ENCODE assay signal across 8 cellular contexts in the genomic region with DNA sequence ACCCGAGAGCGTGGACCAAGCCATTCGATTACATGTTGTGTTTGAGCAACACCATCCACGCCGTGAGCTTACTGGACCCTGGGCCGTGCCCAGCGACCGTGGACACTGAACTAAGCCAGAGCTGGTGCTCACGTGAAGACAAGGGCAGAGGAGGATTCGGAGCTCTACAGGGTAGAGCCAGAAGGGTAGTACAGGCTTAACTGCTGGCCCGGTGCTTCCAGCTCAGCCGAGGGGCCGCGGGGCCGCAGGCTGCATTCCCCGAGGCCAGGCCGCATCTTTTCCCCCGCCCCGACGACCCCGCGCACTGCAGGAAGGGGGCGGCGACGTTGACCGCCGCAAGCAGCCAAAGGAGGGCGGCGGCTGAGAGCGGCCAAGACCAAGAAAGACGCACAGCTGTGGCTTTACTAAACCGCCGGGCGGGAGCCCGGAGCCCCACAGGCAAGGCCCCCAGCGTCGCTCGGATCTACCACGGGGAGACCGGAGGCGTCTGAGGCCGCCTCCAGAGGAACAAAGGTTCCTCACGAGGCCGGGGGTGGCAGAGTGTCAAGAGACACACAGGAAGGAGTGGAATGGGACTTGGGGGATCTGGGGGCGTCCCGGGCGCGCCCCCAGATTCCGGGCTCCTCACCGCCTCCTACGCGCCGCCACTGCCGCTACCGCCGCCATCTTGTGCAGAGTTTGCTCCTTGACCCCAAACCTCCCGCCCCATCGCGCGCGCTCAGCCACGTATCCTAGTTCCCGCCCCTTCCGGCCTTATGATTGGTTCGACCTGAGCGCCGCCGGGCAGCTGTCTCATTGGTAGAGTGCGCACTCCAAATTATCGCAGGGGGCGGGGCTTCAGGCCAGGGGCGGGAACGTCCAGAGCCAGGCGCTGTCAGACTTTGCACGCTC. TPM values are rescaled to one million over a fixed set of nuclear protein-coding genes. Genes with fewer than 3 reads are reported as not detected.
A peak's percentile ranks its signal among the peaks of the same experiment; 100 is the strongest.
DNase-seq lines count a peak whose midpoint lies in the region; ATAC-seq and TF ChIP-seq lines count a peak whose summit lies in the region.

A gene (minus strand): TSS at position 680 of the 891 bp plus-strand sequence. CDS start 14 bp downstream, at position 666.

- TF ChIP-seq CTCF in GM12865 (IDR thresholded peaks at IDR 0.05; ENCODE audit: insufficient read depth, low read depth, low read length, missing control alignments): no peak
- TF ChIP-seq CTCF in type B pancreatic cell (conservative IDR thresholded peaks at IDR 0.05): no peak

- peak; percentile 98 for DNase-seq in GM12865 (ENCODE audit: low read depth)
- DNase-seq in NCI-H1436 treated with DMSO at 0.1 percent for 48 hours (lab: John Stamatoyannopoulos, UW): peak; percentile 76
- peak; percentile 96 to 100 (median 99) for DNase-seq in T-cell
- DNase-seq in cardiac septum (ENCODE audit: low spot score): peak; percentile 100
- peak; percentile 98 for DNase-seq in pons (ENCODE audit: low spot score)
- DNase-seq in type B pancreatic cell (ENCODE audit: extremely low spot score, unreplicated experiment): peak; percentile 99

- H3K36me3 Mint-ChIP-seq in T-cell (peaks cover 7% of the 10 kb centered on the region), type B pancreatic cell (no peaks in the 10 kb centered on the region)

- CTCF ChIA-PET in T-cell (lab: Charles Lee): interaction anchor here (0.6 to 1.7 kb wide), 5 partner anchors 19 to 257 kb away, joined by 3 to 7 read pairs (median 4); a partner anchor contains a TSS

- ATAC-seq in HG02840 (IDR thresholded peaks at IDR 0.05; ENCODE audit: low FRiP score, unreplicated experiment) (peak; percentile 87), T-cell (replicated peaks in 1 of 4) (peak; percentile 98 to 99 (median 98))

- WGBS in adipose tissue, 3 donors: 0% methylated on average over 64 to 75 of the region's 75 CpGs

- intact Hi-C loops in cardiac septum (cut with DNase I): loop anchor here (2.0 kb wide), 2 partner anchors 19 to 23 kb away; a partner anchor contains a TSS

- H3K27ac Mint-ChIP-seq in T-cell (peak within 1 kb of the TSS; percentile 93 to 96), type B pancreatic cell (peak within 1 kb of the TSS; percentile 93)

- peaks cover 27 to 39% (median 36%) of the 10 kb centered on the region in 3 donors for H3K4me1 Mint-ChIP-seq in T-cell
- H3K4me1 Mint-ChIP-seq in type B pancreatic cell (ENCODE audit: unreplicated experiment): peaks cover 6% of the 10 kb centered on the region

- H3K9me3 Mint-ChIP-seq in T-cell (no peaks in the 10 kb centered on the region), type B pancreatic cell (no peaks in the 10 kb centered on the region)

- peak within 1 kb of the TSS; percentile 98 for H3K4me3 ChIP-seq in GM12865 (ENCODE audit: low read depth, low read length)

- POLR2A ChIA-PET in T-cell (lab: Charles Lee): interaction anchor here (0.6 to 2.4 kb wide), 7 partner anchors 9 to 83 kb away, joined by 3 to 34 read pairs (median 5); a partner anchor contains a TSS

- H3K4me3 Mint-ChIP-seq in T-cell (peak within 1 kb of the TSS; percentile 95 to 98 (median 97)), type B pancreatic cell (peak within 1 kb of the TSS; percentile 99)

- H3K27me3 Mint-ChIP-seq in T-cell (no peaks in the 10 kb centered on the region), type B pancreatic cell (no peaks in the 10 kb centered on the region)

- H3K27ac ChIP-seq in adipose tissue (ENCODE audit: low read depth, low read length): peak within 1 kb of the TSS; percentile 86

RNA-seq across cellular contexts. Expression of the gene that starts here (rescaled TPM):
- total RNA-seq in T-cell (100 to 1,000 TPM; 216 to 278 (median 257) TPM), cardiac septum (99.8 TPM), type B pancreatic cell (ENCODE audit: low replicate concordance) (278 and 372 TPM in 2 replicates)
- polyA plus RNA-seq in adipose tissue: 100 to 1,000 TPM in 1 of 3 donors, 10 to 100 TPM in 2; 61.7 to 122 (median 86.9) TPM

Comparison
In these comparisons a context has a peak if more than half of its experiments do, and no peak if none do; other contexts are left out.
1. Peak in every context shown above with its lines: DNase-seq, ATAC-seq, H3K4me3 ChIP-seq and H3K27ac ChIP-seq.